16 cellular contexts compared by ENCODE assay signal in genomic region chr5:128464596-128464995, GRCh38.
"Had no signal": no experiment of that assay in that cellular context is flagged by ENCODE, and none has a peak within 500 bp of the region (broad histone marks: within the 10 kb centered on the region; RNA-seq: fewer than 3 reads in every experiment).

No MANE protein-coding gene starts in this region.

- H3K4me1 ChIP-seq: gastrocnemius medialis, left lung, tibial nerve, uterus had no signal

- H3K4me3 ChIP-seq: coronary artery, gastrocnemius medialis, left lung, mucosa of descending colon, tibial nerve, uterus had no signal

- H3K27me3 ChIP-seq: gastrocnemius medialis, left lung, neutrophil, tibial nerve, uterus had no signal

- ATAC-seq: gastrocnemius medialis; left lung; mucosa of descending colon; naive thymus-derived CD8-positive, alpha-beta T cell; stimulated activated naive B cell treated with anti-CD40 and anti-IgM and Interleukin-4, amounts not matched to agents 10 μg/mL and 1 μg/mL and 100 μg/mL, for 72 hours; T-cell had no signal

- H3K9me3 ChIP-seq: neutrophil, uterus had no signal

- H3K27ac ChIP-seq: coronary artery, gastrocnemius medialis, left lung, neutrophil, tibial nerve, uterus had no signal

- H3K36me3 ChIP-seq: gastrocnemius medialis, left lung, neutrophil, tibial nerve, uterus had no signal

- DNase-seq: activated CD4-positive, alpha-beta T cell treated with anti-CD3 and anti-CD28 coated beads, Interleukin-2, amount 50 U/mL, for 48 hours; activated naive CD4-positive, alpha-beta T cell treated with anti-CD3 and anti-CD28 coated beads, Interleukin-2, amount 10 ng/mL, durations not matched to agents 7 days and 5 days; central memory CD4-positive, alpha-beta T cell; effector CD8-positive, alpha-beta T cell; gastrocnemius medialis; mucosa of descending colon; stimulated activated CD4-positive, alpha-beta T cell treated with anti-CD3 and anti-CD28 coated beads, Interleukin-2, amount 100 ng/mL, for 48 hours; stimulated activated naive B cell treated with anti-CD40 and anti-IgM and Interleukin-4, amounts not matched to agents 10 μg/mL and 1 μg/mL and 100 μg/mL, for 72 hours; T-cell; T-helper 9 cell had no signal
